ENCODE assay signal across 25 cellular contexts in the genomic region with DNA sequence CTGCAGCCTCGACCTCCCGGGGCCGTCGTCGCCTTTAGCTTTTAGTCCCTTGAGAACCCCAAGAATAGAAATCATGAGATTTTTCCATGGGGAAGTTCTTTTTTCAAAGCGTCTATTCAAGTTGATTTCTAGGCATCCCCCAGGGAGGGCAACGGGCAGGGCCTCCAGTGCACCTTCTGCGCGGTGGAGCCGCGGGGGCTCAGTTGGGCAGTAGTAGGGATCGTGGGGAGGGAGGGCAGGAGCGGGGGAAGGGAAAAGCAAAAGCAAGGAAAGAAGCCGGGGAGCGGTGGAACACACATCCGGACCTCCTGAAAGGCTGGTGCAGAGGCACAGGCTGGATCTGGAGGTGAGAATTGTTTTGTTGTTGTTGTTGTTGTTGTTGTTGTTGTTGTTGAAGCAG.
DNase-seq lines count a peak whose midpoint lies in the region; ATAC-seq, FAIRE-seq and TF ChIP-seq lines count a peak whose summit lies in the region.
"Had no signal": no experiment of that assay in that cellular context is flagged by ENCODE, and none has a peak within 500 bp of the region (broad histone marks: within the 10 kb centered on the region; RNA-seq: fewer than 3 reads in every experiment).

No MANE protein-coding gene starts in this region.

- H3K27me3 ChIP-seq in H7 (ENCODE audit: control insufficient read depth, insufficient read depth, low read length) (peaks cover 10% of the 10 kb centered on the region), iPS-18a (ENCODE audit: control insufficient read depth, insufficient read depth, low read length) (no peaks in the 10 kb centered on the region), neutrophil (no peaks in the 10 kb centered on the region)
- H3K27me3 ChIP-seq: ascending aorta, testis had no signal

- DNase-seq in H7: peak; percentile 68
- no peak for DNase-seq in activated naive CD8-positive, alpha-beta T cell treated with anti-CD3 and anti-CD28 coated beads, Interleukin-2, amount 10 ng/mL, durations not matched to agents 7 days and 5 days
- DNase-seq in DMS153 (lab: John Stamatoyannopoulos, UW): no peak
- no peak for DNase-seq in foreskin melanocyte
- DNase-seq in GM12892 (ENCODE audit: insufficient read length): no peak
- DNase-seq: activated CD4-positive, CD25-positive, alpha-beta regulatory T cell treated with anti-CD3 and anti-CD28 coated beads, Interleukin-2, amount 50 U/mL, for 72 hours; activated CD8-positive, alpha-beta memory T cell treated with anti-CD3 and anti-CD28 coated beads for 24 hours; activated naive CD4-positive, alpha-beta T cell treated with anti-CD3 and anti-CD28 coated beads, Interleukin-2, amount 50 U/mL, for 16 hours; activated T-cell treated with anti-CD3 and anti-CD28 coated beads, Interleukin-2, amount 50 U/mL, for 24 hours; CD8-positive, alpha-beta memory T cell; cerebellar nuclear complex; effector CD8-positive, alpha-beta T cell; NCI-H1105 treated with DMSO at 0.1 percent for 48 hours; NCI-H2081 treated with DMSO at 0.1 percent for 48 hours; NCI-H446 treated with DMSO at 0.1 percent for 48 hours; PC-9; psoas muscle; SHP77 treated with DMSO at 0.1 percent for 48 hours; SW 1271; testis had no signal

- H3K36me3 Mint-ChIP-seq in activated naive CD8-positive, alpha-beta T cell treated with anti-CD3 and anti-CD28 coated beads, Interleukin-2, amount 10 ng/mL, durations not matched to agents 7 days and 5 days: no peaks in the 10 kb centered on the region

- H3K4me3 Mint-ChIP-seq in activated naive CD8-positive, alpha-beta T cell treated with anti-CD3 and anti-CD28 coated beads, Interleukin-2, amount 10 ng/mL, durations not matched to agents 7 days and 5 days: peak overlapping the region; percentile 44
- H3K4me3 Mint-ChIP-seq: activated T-cell treated with anti-CD3 and anti-CD28 coated beads, Interleukin-2, amount 50 U/mL, for 24 hours had no signal

- peak overlapping the region; percentile 58 for H3K4me3 ChIP-seq in H7 (ENCODE audit: insufficient read depth, low read depth, low read length)
- H3K4me3 ChIP-seq in iPS-18a (ENCODE audit: low read length): peak overlapping the region; percentile 37
- peak overlapping the region; percentile 24 to 31 for H3K4me3 ChIP-seq in neutrophil (ENCODE audit: low read depth in 1 of 2, low read length in 1 of 2)
- H3K4me3 ChIP-seq: ascending aorta, PC-9, psoas muscle had no signal

- no peak overlapping the region for H3K9ac ChIP-seq in iPS-18a (ENCODE audit: low read length)

- no peaks in the 10 kb centered on the region for H3K27me3 Mint-ChIP-seq in activated naive CD8-positive, alpha-beta T cell treated with anti-CD3 and anti-CD28 coated beads, Interleukin-2, amount 10 ng/mL, durations not matched to agents 7 days and 5 days
- H3K27me3 Mint-ChIP-seq: activated T-cell treated with anti-CD3 and anti-CD28 coated beads, Interleukin-2, amount 50 U/mL, for 24 hours; CD8-positive, alpha-beta memory T cell had no signal

- TF ChIP-seq CTCF in neutrophil (IDR thresholded peaks at IDR 0.05): no peak

- POLR2A ChIA-PET in activated naive CD8-positive, alpha-beta T cell treated with anti-CD3 and anti-CD28 coated beads, Interleukin-2, amount 10 ng/mL, durations not matched to agents 7 days and 5 days (lab: Charles Lee): interaction anchor here (1.9 kb wide), 1 partner anchor 9 kb away, joined by 6 read pairs; no protein-coding TSS in a partner anchor

- H3K36me3 ChIP-seq in H7 (replicated peaks; ENCODE audit: control insufficient read depth, insufficient read depth, low read length) (no peaks in the 10 kb centered on the region), iPS-18a (ENCODE audit: control insufficient read depth, low read depth, low read length) (no peaks in the 10 kb centered on the region), neutrophil (no peaks in the 10 kb centered on the region)
- H3K36me3 ChIP-seq: ascending aorta had no signal

- ATAC-seq in activated naive CD8-positive, alpha-beta T cell treated with anti-CD3 and anti-CD28 coated beads, Interleukin-2, amount 10 ng/mL, durations not matched to agents 7 days and 5 days (ENCODE audit: low read depth): no peak
- ATAC-seq in GM21786 (IDR thresholded peaks at IDR 0.05; ENCODE audit: unreplicated experiment): no peak
- ATAC-seq: esophagus mucosa, psoas muscle had no signal

- H3K9me3 ChIP-seq in iPS-18a (ENCODE audit: control insufficient read depth, low read depth, low read length) (no peaks in the 10 kb centered on the region), neutrophil (no peaks in the 10 kb centered on the region)
- H3K9me3 ChIP-seq: ascending aorta, psoas muscle, testis had no signal

- no peak for TF ChIP-seq POLR2A in GM12892 (IDR thresholded peaks at IDR 0.05; ENCODE audit: low read depth, low read length)

- H3K27ac Mint-ChIP-seq in activated naive CD8-positive, alpha-beta T cell treated with anti-CD3 and anti-CD28 coated beads, Interleukin-2, amount 10 ng/mL, durations not matched to agents 7 days and 5 days: no peak overlapping the region
- H3K27ac Mint-ChIP-seq: activated T-cell treated with anti-CD3 and anti-CD28 coated beads, Interleukin-2, amount 50 U/mL, for 24 hours had no signal

- FAIRE-seq in GM12892 (lab: Jason Lieb, UNC): no peak

- H3K4me1 ChIP-seq in iPS-18a (ENCODE audit: control insufficient read depth, low read depth, low read length): no peaks in the 10 kb centered on the region
- H3K4me1 ChIP-seq in neutrophil (ENCODE audit: control insufficient read depth in 1 of 2, insufficient read depth in 1 of 2, low read depth in 1 of 2, low read length in 1 of 2): peaks cover 0 to 4% of the 10 kb centered on the region in 2 experiments
- H3K4me1 ChIP-seq: ascending aorta, psoas muscle, testis had no signal

- peaks cover 7% of the 10 kb centered on the region for H3K4me1 Mint-ChIP-seq in activated naive CD8-positive, alpha-beta T cell treated with anti-CD3 and anti-CD28 coated beads, Interleukin-2, amount 10 ng/mL, durations not matched to agents 7 days and 5 days

- no peaks in the 10 kb centered on the region for H3K9me3 Mint-ChIP-seq in activated naive CD8-positive, alpha-beta T cell treated with anti-CD3 and anti-CD28 coated beads, Interleukin-2, amount 10 ng/mL, durations not matched to agents 7 days and 5 days
- H3K9me3 Mint-ChIP-seq: activated T-cell treated with anti-CD3 and anti-CD28 coated beads, Interleukin-2, amount 50 U/mL, for 24 hours; CD8-positive, alpha-beta memory T cell had no signal

- H3K27ac ChIP-seq in iPS-18a (ENCODE audit: low read length) (no peak overlapping the region), neutrophil (no peak overlapping the region)
- H3K27ac ChIP-seq: ascending aorta, PC-9, psoas muscle, testis had no signal
